In the genomic region with DNA sequence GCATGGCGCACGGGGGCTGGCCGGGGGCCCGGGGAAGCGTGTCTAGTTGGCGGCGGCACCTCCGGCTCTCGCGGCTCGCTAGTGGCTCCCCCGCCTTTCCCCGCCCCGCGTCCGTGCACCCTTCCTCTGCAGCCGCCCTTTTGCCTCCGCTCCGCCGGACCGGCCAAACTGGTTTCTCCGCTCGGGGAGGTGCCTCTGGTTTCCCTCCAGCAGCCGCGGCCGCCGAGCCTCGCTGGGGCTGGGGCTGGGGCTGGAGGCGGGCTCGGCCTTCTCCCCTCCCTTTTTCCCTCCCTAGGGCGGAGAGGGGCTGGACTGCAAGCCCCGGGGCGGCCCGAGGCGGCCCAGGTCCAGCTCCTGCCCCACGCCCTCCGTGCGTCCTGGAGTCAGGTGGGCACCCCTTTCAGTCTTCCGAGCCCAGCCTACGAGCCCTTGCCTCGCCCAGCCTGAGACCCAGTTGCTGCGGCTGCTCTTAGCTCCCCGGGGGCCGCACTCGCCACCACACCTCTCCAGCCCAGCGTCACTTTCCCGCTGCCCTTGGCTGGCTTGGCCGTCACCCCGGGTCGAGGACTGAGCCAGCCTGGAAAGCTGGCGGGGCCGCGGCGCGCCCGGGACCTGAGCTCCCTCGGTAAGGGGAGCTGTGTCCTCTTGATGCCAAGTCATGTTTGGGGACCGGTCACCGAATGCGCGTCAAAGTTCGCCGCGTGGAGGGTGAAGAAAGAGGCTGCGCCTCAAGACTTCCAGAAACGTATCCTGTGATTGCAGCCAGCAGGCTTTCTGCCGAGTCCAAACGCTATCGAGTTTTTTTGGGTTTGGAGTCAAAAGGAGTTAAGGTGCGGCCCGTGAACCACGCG, we compare ENCODE assay signal across 1 cellular context.
TF ChIP-seq lines count a peak whose summit lies in the region.

A gene (minus strand): TSS at position 197 of the 851 bp plus-strand sequence. CDS start 71,508 bp downstream, outside the sequence.

TF ChIP-seq in HepG2, 621 proteins besides CTCF, POLR2A, EP300 and RAD21 (continued from another document and continues in another):
- TF ChIP-seq ZNF180 (CRISPR knock-in tag; IDR thresholded peaks at IDR 0.05; ENCODE audit: borderline replicate concordance, low read depth) (no peak), CC2D1A (CRISPR knock-in tag; IDR thresholded peaks at IDR 0.05) (no peak), TSC22D2 (CRISPR knock-in tag; IDR thresholded peaks at IDR 0.05; ENCODE audit: borderline replicate concordance) (no peak), KDM4B (CRISPR knock-in tag; IDR thresholded peaks at IDR 0.05) (peak; percentile 47; the same call in 1 of the 2 replicates), SOX6 (IDR thresholded peaks at IDR 0.05) (no peak), SOX6 (CRISPR knock-in tag; IDR thresholded peaks at IDR 0.05) (0 out of 2 replicates have a peak, but pooled peaks have one; percentile 16), ZNF292 (CRISPR knock-in tag; IDR thresholded peaks at IDR 0.05; ENCODE audit: borderline replicate concordance, low read depth) (no peak; the same call in none of the 2 replicates), TCF7 (IDR thresholded peaks at IDR 0.05; ENCODE audit: low read depth) (no peak), NFYB (CRISPR knock-in tag; IDR thresholded peaks at IDR 0.05) (no peak), KLF16 (CRISPR knock-in tag; IDR thresholded peaks at IDR 0.05) (no peak), ZNF543 (CRISPR knock-in tag; IDR thresholded peaks at IDR 0.05) (no peak), ZNF83 (CRISPR knock-in tag; IDR thresholded peaks at IDR 0.05; ENCODE audit: borderline replicate concordance) (no peak), ATF1 (CRISPR knock-in tag; IDR thresholded peaks at IDR 0.05) (no peak), PTBP1 (IDR thresholded peaks at IDR 0.05; ENCODE audit: low read depth, low read length, poor library complexity, severe bottlenecking) (no peak), HMG20B (CRISPR knock-in tag; conservative IDR thresholded peaks at IDR 0.05) (no peak), GLI4 (CRISPR knock-in tag; IDR thresholded peaks at IDR 0.05; ENCODE audit: borderline replicate concordance) (no peak), MATR3 (CRISPR knock-in tag; IDR thresholded peaks at IDR 0.05) (no peak), TARDBP (CRISPR knock-in tag; IDR thresholded peaks at IDR 0.05) (no peak), ZNF772 (CRISPR knock-in tag; IDR thresholded peaks at IDR 0.05) (no peak), SOX13 (IDR thresholded peaks at IDR 0.05) (no peak), SOX13 (CRISPR knock-in tag; conservative IDR thresholded peaks at IDR 0.05 in 1 of 2, IDR thresholded peaks at IDR 0.05 in 1 of 2) (0 out of 4 replicates have a peak, but pooled peaks of 1 of the 2 experiments have one; percentile 25), SNRNP70 (IDR thresholded peaks at IDR 0.05; ENCODE audit: low read depth, low read length) (no peak), JUN (CRISPR knock-in tag; IDR thresholded peaks at IDR 0.05) (no peak), ISX (CRISPR knock-in tag; conservative IDR thresholded peaks at IDR 0.05) (no peak), ZNF546 (CRISPR knock-in tag; conservative IDR thresholded peaks at IDR 0.05) (no peak), ZSCAN25 (CRISPR knock-in tag; IDR thresholded peaks at IDR 0.05) (no peak), KDM5B (CRISPR knock-in tag; IDR thresholded peaks at IDR 0.05; ENCODE audit: borderline replicate concordance) (no peak; the same call in 1 of the 2 replicates), MIER2 (CRISPR knock-in tag; IDR thresholded peaks at IDR 0.05) (0 out of 2 replicates have a peak, but pooled peaks have one; percentile 18), FOXO1 (CRISPR knock-in tag; IDR thresholded peaks at IDR 0.05) (peak; percentile 26; the same call in 1 of the 2 replicates), ZNF709 (CRISPR knock-in tag; IDR thresholded peaks at IDR 0.05) (0 out of 2 replicates have a peak, but pooled peaks have one; percentile 19), RBM39 (IDR thresholded peaks at IDR 0.05; ENCODE audit: low read depth, low read length, poor library complexity, severe bottlenecking) (no peak), ZBTB38 (CRISPR knock-in tag; IDR thresholded peaks at IDR 0.05) (no peak), GZF1 (CRISPR knock-in tag; IDR thresholded peaks at IDR 0.05) (no peak), EHMT2 (IDR thresholded peaks at IDR 0.05; ENCODE audit: borderline replicate concordance, low read depth, low read length) (no peak), ZSCAN31 (CRISPR knock-in tag; IDR thresholded peaks at IDR 0.05; ENCODE audit: low read depth) (no peak), ZNF510 (CRISPR knock-in tag; IDR thresholded peaks at IDR 0.05; ENCODE audit: low read depth) (no peak)
- TF ChIP-seq, protein P1, sequence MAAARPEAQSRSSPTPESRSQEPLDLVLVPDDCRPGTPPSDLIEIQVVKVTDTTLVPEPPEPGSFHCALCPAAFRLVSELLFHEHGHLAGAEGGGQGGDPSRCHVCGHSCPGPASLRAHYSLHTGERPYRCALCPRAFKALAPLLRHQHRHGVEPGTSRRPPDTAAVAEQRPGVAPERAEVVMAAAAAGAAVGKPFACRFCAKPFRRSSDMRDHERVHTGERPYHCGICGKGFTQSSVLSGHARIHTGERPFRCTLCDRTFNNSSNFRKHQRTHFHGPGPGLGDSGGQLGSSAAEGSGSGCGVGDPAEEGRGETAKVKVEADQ (CRISPR knock-in tag; IDR thresholded peaks at IDR 0.05; ENCODE audit: borderline replicate concordance) = no peak
- TF ChIP-seq, protein P2, sequence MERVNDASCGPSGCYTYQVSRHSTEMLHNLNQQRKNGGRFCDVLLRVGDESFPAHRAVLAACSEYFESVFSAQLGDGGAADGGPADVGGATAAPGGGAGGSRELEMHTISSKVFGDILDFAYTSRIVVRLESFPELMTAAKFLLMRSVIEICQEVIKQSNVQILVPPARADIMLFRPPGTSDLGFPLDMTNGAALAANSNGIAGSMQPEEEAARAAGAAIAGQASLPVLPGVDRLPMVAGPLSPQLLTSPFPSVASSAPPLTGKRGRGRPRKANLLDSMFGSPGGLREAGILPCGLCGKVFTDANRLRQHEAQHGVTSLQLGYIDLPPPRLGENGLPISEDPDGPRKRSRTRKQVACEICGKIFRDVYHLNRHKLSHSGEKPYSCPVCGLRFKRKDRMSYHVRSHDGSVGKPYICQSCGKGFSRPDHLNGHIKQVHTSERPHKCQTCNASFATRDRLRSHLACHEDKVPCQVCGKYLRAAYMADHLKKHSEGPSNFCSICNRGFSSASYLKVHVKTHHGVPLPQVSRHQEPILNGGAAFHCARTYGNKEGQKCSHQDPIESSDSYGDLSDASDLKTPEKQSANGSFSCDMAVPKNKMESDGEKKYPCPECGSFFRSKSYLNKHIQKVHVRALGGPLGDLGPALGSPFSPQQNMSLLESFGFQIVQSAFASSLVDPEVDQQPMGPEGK (CRISPR knock-in tag; IDR thresholded peaks at IDR 0.05) = peak; percentile 23
- TF ChIP-seq, protein P3, sequence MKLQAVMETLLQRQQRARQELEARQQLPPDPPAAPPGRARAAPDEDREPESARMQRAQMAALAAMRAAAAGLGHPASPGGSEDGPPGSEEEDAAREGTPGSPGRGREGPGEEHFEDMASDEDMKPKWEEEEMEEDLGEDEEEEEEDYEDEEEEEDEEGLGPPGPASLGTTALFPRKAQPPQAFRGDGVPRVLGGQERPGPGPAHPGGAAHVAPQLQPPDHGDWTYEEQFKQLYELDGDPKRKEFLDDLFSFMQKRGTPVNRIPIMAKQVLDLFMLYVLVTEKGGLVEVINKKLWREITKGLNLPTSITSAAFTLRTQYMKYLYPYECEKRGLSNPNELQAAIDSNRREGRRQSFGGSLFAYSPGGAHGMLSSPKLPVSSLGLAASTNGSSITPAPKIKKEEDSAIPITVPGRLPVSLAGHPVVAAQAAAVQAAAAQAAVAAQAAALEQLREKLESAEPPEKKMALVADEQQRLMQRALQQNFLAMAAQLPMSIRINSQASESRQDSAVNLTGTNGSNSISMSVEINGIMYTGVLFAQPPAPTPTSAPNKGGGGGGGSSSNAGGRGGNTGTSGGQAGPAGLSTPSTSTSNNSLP (IDR thresholded peaks at IDR 0.05; ENCODE audit: low read depth, low read length) = no peak
- TF ChIP-seq, protein P4, sequence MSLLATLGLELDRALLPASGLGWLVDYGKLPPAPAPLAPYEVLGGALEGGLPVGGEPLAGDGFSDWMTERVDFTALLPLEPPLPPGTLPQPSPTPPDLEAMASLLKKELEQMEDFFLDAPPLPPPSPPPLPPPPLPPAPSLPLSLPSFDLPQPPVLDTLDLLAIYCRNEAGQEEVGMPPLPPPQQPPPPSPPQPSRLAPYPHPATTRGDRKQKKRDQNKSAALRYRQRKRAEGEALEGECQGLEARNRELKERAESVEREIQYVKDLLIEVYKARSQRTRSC (CRISPR knock-in tag; IDR thresholded peaks at IDR 0.05; ENCODE audit: low read depth) = no peak
- TF ChIP-seq, protein P5, sequence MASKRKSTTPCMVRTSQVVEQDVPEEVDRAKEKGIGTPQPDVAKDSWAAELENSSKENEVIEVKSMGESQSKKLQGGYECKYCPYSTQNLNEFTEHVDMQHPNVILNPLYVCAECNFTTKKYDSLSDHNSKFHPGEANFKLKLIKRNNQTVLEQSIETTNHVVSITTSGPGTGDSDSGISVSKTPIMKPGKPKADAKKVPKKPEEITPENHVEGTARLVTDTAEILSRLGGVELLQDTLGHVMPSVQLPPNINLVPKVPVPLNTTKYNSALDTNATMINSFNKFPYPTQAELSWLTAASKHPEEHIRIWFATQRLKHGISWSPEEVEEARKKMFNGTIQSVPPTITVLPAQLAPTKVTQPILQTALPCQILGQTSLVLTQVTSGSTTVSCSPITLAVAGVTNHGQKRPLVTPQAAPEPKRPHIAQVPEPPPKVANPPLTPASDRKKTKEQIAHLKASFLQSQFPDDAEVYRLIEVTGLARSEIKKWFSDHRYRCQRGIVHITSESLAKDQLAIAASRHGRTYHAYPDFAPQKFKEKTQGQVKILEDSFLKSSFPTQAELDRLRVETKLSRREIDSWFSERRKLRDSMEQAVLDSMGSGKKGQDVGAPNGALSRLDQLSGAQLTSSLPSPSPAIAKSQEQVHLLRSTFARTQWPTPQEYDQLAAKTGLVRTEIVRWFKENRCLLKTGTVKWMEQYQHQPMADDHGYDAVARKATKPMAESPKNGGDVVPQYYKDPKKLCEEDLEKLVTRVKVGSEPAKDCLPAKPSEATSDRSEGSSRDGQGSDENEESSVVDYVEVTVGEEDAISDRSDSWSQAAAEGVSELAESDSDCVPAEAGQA (IDR thresholded peaks at IDR 0.05; ENCODE audit: low read depth) = no peak
- TF ChIP-seq, protein P5 (CRISPR knock-in tag; IDR thresholded peaks at IDR 0.05; ENCODE audit: borderline replicate concordance) = no peak
- TF ChIP-seq, protein P6, sequence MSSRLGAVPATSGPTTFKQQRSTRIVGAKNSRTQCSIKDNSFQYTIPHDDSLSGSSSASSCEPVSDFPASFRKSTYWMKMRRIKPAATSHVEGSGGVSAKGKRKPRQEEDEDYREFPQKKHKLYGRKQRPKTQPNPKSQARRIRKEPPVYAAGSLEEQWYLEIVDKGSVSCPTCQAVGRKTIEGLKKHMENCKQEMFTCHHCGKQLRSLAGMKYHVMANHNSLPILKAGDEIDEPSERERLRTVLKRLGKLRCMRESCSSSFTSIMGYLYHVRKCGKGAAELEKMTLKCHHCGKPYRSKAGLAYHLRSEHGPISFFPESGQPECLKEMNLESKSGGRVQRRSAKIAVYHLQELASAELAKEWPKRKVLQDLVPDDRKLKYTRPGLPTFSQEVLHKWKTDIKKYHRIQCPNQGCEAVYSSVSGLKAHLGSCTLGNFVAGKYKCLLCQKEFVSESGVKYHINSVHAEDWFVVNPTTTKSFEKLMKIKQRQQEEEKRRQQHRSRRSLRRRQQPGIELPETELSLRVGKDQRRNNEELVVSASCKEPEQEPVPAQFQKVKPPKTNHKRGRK (CRISPR knock-in tag; IDR thresholded peaks at IDR 0.05) = no peak
- TF ChIP-seq, protein P7, sequence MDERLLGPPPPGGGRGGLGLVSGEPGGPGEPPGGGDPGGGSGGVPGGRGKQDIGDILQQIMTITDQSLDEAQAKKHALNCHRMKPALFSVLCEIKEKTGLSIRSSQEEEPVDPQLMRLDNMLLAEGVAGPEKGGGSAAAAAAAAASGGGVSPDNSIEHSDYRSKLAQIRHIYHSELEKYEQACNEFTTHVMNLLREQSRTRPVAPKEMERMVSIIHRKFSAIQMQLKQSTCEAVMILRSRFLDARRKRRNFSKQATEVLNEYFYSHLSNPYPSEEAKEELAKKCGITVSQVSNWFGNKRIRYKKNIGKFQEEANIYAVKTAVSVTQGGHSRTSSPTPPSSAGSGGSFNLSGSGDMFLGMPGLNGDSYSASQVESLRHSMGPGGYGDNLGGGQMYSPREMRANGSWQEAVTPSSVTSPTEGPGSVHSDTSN (CRISPR knock-in tag; IDR thresholded peaks at IDR 0.05) = no peak
- TF ChIP-seq, protein P8, sequence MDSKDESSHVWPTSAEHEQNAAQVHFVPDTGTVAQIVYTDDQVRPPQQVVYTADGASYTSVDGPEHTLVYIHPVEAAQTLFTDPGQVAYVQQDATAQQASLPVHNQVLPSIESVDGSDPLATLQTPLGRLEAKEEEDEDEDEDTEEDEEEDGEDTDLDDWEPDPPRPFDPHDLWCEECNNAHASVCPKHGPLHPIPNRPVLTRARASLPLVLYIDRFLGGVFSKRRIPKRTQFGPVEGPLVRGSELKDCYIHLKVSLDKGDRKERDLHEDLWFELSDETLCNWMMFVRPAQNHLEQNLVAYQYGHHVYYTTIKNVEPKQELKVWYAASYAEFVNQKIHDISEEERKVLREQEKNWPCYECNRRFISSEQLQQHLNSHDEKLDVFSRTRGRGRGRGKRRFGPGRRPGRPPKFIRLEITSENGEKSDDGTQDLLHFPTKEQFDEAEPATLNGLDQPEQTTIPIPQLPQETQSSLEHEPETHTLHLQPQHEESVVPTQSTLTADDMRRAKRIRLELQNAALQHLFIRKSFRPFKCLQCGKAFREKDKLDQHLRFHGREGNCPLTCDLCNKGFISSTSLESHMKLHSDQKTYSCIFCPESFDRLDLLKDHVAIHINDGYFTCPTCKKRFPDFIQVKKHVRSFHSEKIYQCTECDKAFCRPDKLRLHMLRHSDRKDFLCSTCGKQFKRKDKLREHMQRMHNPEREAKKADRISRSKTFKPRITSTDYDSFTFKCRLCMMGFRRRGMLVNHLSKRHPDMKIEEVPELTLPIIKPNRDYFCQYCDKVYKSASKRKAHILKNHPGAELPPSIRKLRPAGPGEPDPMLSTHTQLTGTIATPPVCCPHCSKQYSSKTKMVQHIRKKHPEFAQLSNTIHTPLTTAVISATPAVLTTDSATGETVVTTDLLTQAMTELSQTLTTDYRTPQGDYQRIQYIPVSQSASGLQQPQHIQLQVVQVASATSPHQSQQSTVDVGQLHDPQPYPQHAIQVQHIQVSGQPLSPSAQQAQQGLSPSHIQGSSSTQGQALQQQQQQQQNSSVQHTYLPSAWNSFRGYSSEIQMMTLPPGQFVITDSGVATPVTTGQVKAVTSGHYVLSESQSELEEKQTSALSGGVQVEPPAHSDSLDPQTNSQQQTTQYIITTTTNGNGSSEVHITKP (CRISPR knock-in tag; IDR thresholded peaks at IDR 0.05; ENCODE audit: low read depth) = no peak
